1 cellular context compared by ENCODE assay signal in genomic region chr16:48441863-48442279, GRCh38.
TF ChIP-seq lines count a peak whose summit lies in the region.

No MANE protein-coding gene starts in this region.

TF ChIP-seq in HepG2, 621 proteins besides CTCF, POLR2A, EP300 and RAD21 (continued from another document and continues in another):
- no peak for TF ChIP-seq ZNF280B (CRISPR knock-in tag; IDR thresholded peaks at IDR 0.05; ENCODE audit: borderline replicate concordance)
- TF ChIP-seq TFE3 (CRISPR knock-in tag; IDR thresholded peaks at IDR 0.05): peak; percentile 57
- TF ChIP-seq ZNF609 (CRISPR knock-in tag; IDR thresholded peaks at IDR 0.05; ENCODE audit: borderline replicate concordance): peak; percentile 98
- TF ChIP-seq ZNF333 (CRISPR knock-in tag; IDR thresholded peaks at IDR 0.05; ENCODE audit: borderline replicate concordance): no peak
- TF ChIP-seq ZFX (CRISPR knock-in tag; IDR thresholded peaks at IDR 0.05; ENCODE audit: low read depth): no peak
- no peak for TF ChIP-seq ZNF296 (CRISPR knock-in tag; conservative IDR thresholded peaks at IDR 0.05)
- no peak for TF ChIP-seq ZNF557 (CRISPR knock-in tag; IDR thresholded peaks at IDR 0.05)
- no peak for TF ChIP-seq RBFOX2 (IDR thresholded peaks at IDR 0.05; ENCODE audit: low read depth, low read length)
- no peak for TF ChIP-seq AGO1 (IDR thresholded peaks at IDR 0.05; ENCODE audit: low read depth, low read length, poor library complexity, severe bottlenecking)
- TF ChIP-seq KLF16 (CRISPR knock-in tag; IDR thresholded peaks at IDR 0.05): peak in 1 of 2 experiments; percentile 82; a peak in 2 of 4 replicates
- 0 out of 2 replicates have a peak, but pooled peaks have one; percentile 49 for TF ChIP-seq MXD4 (CRISPR knock-in tag; IDR thresholded peaks at IDR 0.05)
- peak; percentile 62; the same call in 1 of the 2 replicates for TF ChIP-seq PPARG (CRISPR knock-in tag; conservative IDR thresholded peaks at IDR 0.05)
- TF ChIP-seq ZFP36L2 (CRISPR knock-in tag; IDR thresholded peaks at IDR 0.05): no peak
- no peak for TF ChIP-seq MYNN (CRISPR knock-in tag; IDR thresholded peaks at IDR 0.05; ENCODE audit: low read depth)
- no peak for TF ChIP-seq ZNF567 (CRISPR knock-in tag; IDR thresholded peaks at IDR 0.05; ENCODE audit: borderline replicate concordance)
- peak; percentile 67 for TF ChIP-seq MED1 (CRISPR knock-in tag; IDR thresholded peaks at IDR 0.05)
- no peak for TF ChIP-seq REPIN1 (CRISPR knock-in tag; IDR thresholded peaks at IDR 0.05; ENCODE audit: borderline replicate concordance, low read depth)
- no peak; the same call in 1 of the 2 replicates for TF ChIP-seq GATAD1 (CRISPR knock-in tag; IDR thresholded peaks at IDR 0.05)
- no peak for TF ChIP-seq PREB (CRISPR knock-in tag; IDR thresholded peaks at IDR 0.05)
- TF ChIP-seq ZNF280D (CRISPR knock-in tag; IDR thresholded peaks at IDR 0.05): 0 out of 2 replicates have a peak, but pooled peaks have one; percentile 22
- no peak for TF ChIP-seq SETDB1 (CRISPR knock-in tag; IDR thresholded peaks at IDR 0.05; ENCODE audit: borderline replicate concordance)
- TF ChIP-seq ZFP36 (IDR thresholded peaks at IDR 0.05; ENCODE audit: borderline replicate concordance, low read depth, low read length, partially characterized antibody): no peak
- TF ChIP-seq TCF7L2 (IDR thresholded peaks at IDR 0.05; ENCODE audit: low read depth, low read length): no peak
- TF ChIP-seq ZNF576 (CRISPR knock-in tag; IDR thresholded peaks at IDR 0.05): no peak
- TF ChIP-seq PBX2 (CRISPR knock-in tag; IDR thresholded peaks at IDR 0.05): no peak
- TF ChIP-seq MAZ (IDR thresholded peaks at IDR 0.05; ENCODE audit: borderline replicate concordance, low read depth, low read length): no peak
- TF ChIP-seq MAZ (CRISPR knock-in tag; IDR thresholded peaks at IDR 0.05; ENCODE audit: low read depth): no peak
- peak; percentile 67; the same call in 1 of the 2 replicates for TF ChIP-seq TARDBP (CRISPR knock-in tag; IDR thresholded peaks at IDR 0.05)
- no peak for TF ChIP-seq NFE2 (CRISPR knock-in tag; IDR thresholded peaks at IDR 0.05)
- TF ChIP-seq GFI1 (CRISPR knock-in tag; IDR thresholded peaks at IDR 0.05; ENCODE audit: borderline replicate concordance): peak; percentile 72
- TF ChIP-seq RNF2 (conservative IDR thresholded peaks at IDR 0.05; ENCODE audit: low read depth): 0 out of 2 replicates have a peak, but pooled peaks have one; percentile 41
- no peak for TF ChIP-seq TMF1 (CRISPR knock-in tag; IDR thresholded peaks at IDR 0.05; ENCODE audit: low read depth)
- 0 out of 2 replicates have a peak, but pooled peaks have one; percentile 38 for TF ChIP-seq ZNF335 (CRISPR knock-in tag; IDR thresholded peaks at IDR 0.05)
- TF ChIP-seq KLF6 (CRISPR knock-in tag; IDR thresholded peaks at IDR 0.05): 0 out of 2 replicates have a peak, but pooled peaks have one; percentile 30
- no peak for TF ChIP-seq NPAS2 (CRISPR knock-in tag; IDR thresholded peaks at IDR 0.05; ENCODE audit: borderline replicate concordance)
- TF ChIP-seq HMGA1 (CRISPR knock-in tag; conservative IDR thresholded peaks at IDR 0.05): no peak
- no peak for TF ChIP-seq PLRG1 (conservative IDR thresholded peaks at IDR 0.05)
- no peak for TF ChIP-seq ZNF460 (CRISPR knock-in tag; IDR thresholded peaks at IDR 0.05; ENCODE audit: borderline replicate concordance)
- no peak for TF ChIP-seq MTERF4 (CRISPR knock-in tag; IDR thresholded peaks at IDR 0.05)
- no peak for TF ChIP-seq ZNF619 (CRISPR knock-in tag; IDR thresholded peaks at IDR 0.05)
- TF ChIP-seq NRL (CRISPR knock-in tag; IDR thresholded peaks at IDR 0.05; ENCODE audit: borderline replicate concordance): no peak
- TF ChIP-seq ZBTB34 (CRISPR knock-in tag; IDR thresholded peaks at IDR 0.05): no peak
- no peak for TF ChIP-seq FOXM1 (CRISPR knock-in tag; IDR thresholded peaks at IDR 0.05)
- TF ChIP-seq ZNF703 (CRISPR knock-in tag; IDR thresholded peaks at IDR 0.05; ENCODE audit: borderline replicate concordance): no peak; the same call in 1 of the 2 replicates
- TF ChIP-seq ZBTB7A (CRISPR knock-in tag; IDR thresholded peaks at IDR 0.05): no peak
- 0 out of 2 replicates have a peak, but pooled peaks have one; percentile 29 for TF ChIP-seq HINFP (CRISPR knock-in tag; IDR thresholded peaks at IDR 0.05; ENCODE audit: low read depth)
- no peak for TF ChIP-seq LCORL (IDR thresholded peaks at IDR 0.05)
- peak; percentile 85; the same call in 1 of the 2 replicates for TF ChIP-seq LCORL (CRISPR knock-in tag; IDR thresholded peaks at IDR 0.05)
